16 cellular contexts compared by ENCODE assay signal in the genomic region with DNA sequence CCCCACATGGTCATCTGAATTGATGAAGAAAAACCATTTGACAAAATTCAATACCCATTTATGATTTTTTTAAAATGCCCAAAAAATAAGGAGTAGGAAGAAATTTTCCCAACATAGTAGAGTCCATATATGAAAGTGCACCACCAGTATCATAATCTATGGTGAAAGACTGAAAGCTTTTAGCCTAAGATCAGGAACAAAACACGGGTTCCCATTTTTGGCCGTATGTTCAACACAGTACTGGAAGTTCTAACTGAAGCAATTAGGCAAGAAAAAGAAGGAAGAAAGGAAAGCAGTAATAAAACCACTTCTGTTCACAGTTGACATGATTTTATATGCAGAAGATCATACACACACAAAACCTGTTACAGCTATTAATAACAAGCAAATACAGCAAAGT.
"Had no signal": no experiment of that assay in that cellular context is flagged by ENCODE, and none has a peak within 500 bp of the region (broad histone marks: within the 10 kb centered on the region; RNA-seq: fewer than 3 reads in every experiment).

No MANE protein-coding gene starts in this region.

- H3K4me3 Mint-ChIP-seq: activated B cell treated with CpG ODN at 0.5 μM for 24 hours; activated CD4-positive, alpha-beta T cell treated with anti-CD3 and anti-CD28 coated beads, Interleukin-2, amount 10 ng/mL, durations not matched to agents 24 days and 14 days; activated CD8-positive, alpha-beta T cell treated with anti-CD3 and anti-CD28 coated beads for 36 hours; activated naive CD8-positive, alpha-beta T cell treated with anti-CD3 and anti-CD28 coated beads for 36 hours; activated T-helper 17 cell treated with anti-CD3 and anti-CD28 coated beads, Interleukin-2, amount 50 U/mL, for 72 hours; effector memory CD8-positive, alpha-beta T cell; natural killer cell treated with Interleukin-12 subunit alpha and Interleukin-12 subunit beta and Interleukin-15 and Interleukin-18, amount 100 ng/mL, for 72 hours; stimulated activated memory B cell treated with anti-CD40 and anti-IgM and Interleukin-4, amounts not matched to agents 10 μg/mL and 1 μg/mL and 100 μg/mL, for 72 hours; type B pancreatic cell had no signal

- DNase-seq: activated B cell treated with CpG ODN at 0.5 μM for 24 hours; activated CD4-positive, alpha-beta T cell treated with anti-CD3 and anti-CD28 coated beads, Interleukin-2, amount 10 ng/mL, durations not matched to agents 24 days and 14 days; activated CD8-positive, alpha-beta T cell treated with anti-CD3 and anti-CD28 coated beads for 36 hours; activated naive CD4-positive, alpha-beta T cell; activated naive CD8-positive, alpha-beta T cell treated with anti-CD3 and anti-CD28 coated beads for 36 hours; activated T-cell treated with anti-CD3 and anti-CD28 coated beads, Interleukin-2, amount 50 U/mL, for 1 hour; amniotic stem cell; effector memory CD8-positive, alpha-beta T cell; posterior cingulate gyrus; spleen; stimulated activated CD4-positive, alpha-beta T cell treated with anti-CD3 and anti-CD28 coated beads, Interleukin-4, amount 100 ng/mL, for 4 hours; testis had no signal

- ATAC-seq: activated CD8-positive, alpha-beta T cell treated with anti-CD3 and anti-CD28 coated beads for 36 hours; activated T-helper 17 cell treated with anti-CD3 and anti-CD28 coated beads, Interleukin-2, amount 50 U/mL, for 72 hours; effector memory CD8-positive, alpha-beta T cell; natural killer cell treated with Interleukin-12 subunit alpha and Interleukin-12 subunit beta and Interleukin-15 and Interleukin-18, amount 100 ng/mL, for 72 hours; stimulated activated memory B cell treated with anti-CD40 and anti-IgM and Interleukin-4, amounts not matched to agents 10 μg/mL and 1 μg/mL and 100 μg/mL, for 72 hours had no signal

- H3K4me1 Mint-ChIP-seq: activated CD4-positive, alpha-beta T cell treated with anti-CD3 and anti-CD28 coated beads, Interleukin-2, amount 10 ng/mL, durations not matched to agents 24 days and 14 days; activated naive CD8-positive, alpha-beta T cell treated with anti-CD3 and anti-CD28 coated beads for 36 hours; stimulated activated memory B cell treated with anti-CD40 and anti-IgM and Interleukin-4, amounts not matched to agents 10 μg/mL and 1 μg/mL and 100 μg/mL, for 72 hours had no signal

- H3K36me3 Mint-ChIP-seq: activated naive CD8-positive, alpha-beta T cell treated with anti-CD3 and anti-CD28 coated beads for 36 hours; type B pancreatic cell had no signal

- H3K27me3 Mint-ChIP-seq: type B pancreatic cell had no signal

- H3K9me3 Mint-ChIP-seq: activated B cell treated with CpG ODN at 0.5 μM for 24 hours; activated CD8-positive, alpha-beta T cell treated with anti-CD3 and anti-CD28 coated beads for 36 hours; activated T-helper 17 cell treated with anti-CD3 and anti-CD28 coated beads, Interleukin-2, amount 50 U/mL, for 72 hours; effector memory CD8-positive, alpha-beta T cell; type B pancreatic cell had no signal

- H3K27ac Mint-ChIP-seq: activated B cell treated with CpG ODN at 0.5 μM for 24 hours; activated CD4-positive, alpha-beta T cell treated with anti-CD3 and anti-CD28 coated beads, Interleukin-2, amount 10 ng/mL, durations not matched to agents 24 days and 14 days; activated CD8-positive, alpha-beta T cell treated with anti-CD3 and anti-CD28 coated beads for 36 hours; activated naive CD8-positive, alpha-beta T cell treated with anti-CD3 and anti-CD28 coated beads for 36 hours; activated T-helper 17 cell treated with anti-CD3 and anti-CD28 coated beads, Interleukin-2, amount 50 U/mL, for 72 hours; effector memory CD8-positive, alpha-beta T cell; natural killer cell treated with Interleukin-12 subunit alpha and Interleukin-12 subunit beta and Interleukin-15 and Interleukin-18, amount 100 ng/mL, for 72 hours; stimulated activated memory B cell treated with anti-CD40 and anti-IgM and Interleukin-4, amounts not matched to agents 10 μg/mL and 1 μg/mL and 100 μg/mL, for 72 hours; type B pancreatic cell had no signal
